Comparison of ENCODE assay signal across 1 cellular context in genomic region chrX:38105216-38105725, GRCh38.
TF ChIP-seq lines count a peak whose summit lies in the region.

No MANE protein-coding gene starts in this region.

TF ChIP-seq in K562, 482 proteins besides CTCF, POLR2A, EP300 and RAD21 (continued from another document and continues in another):
- TF ChIP-seq MLX (CRISPR knock-in tag; conservative IDR thresholded peaks at IDR 0.05) (no peak), AFF1 (IDR thresholded peaks at IDR 0.05; ENCODE audit: low read depth in 1 of 2, partially characterized antibody in 2 of 2) (no peak), NCOA2 (IDR thresholded peaks at IDR 0.05; ENCODE audit: partially characterized antibody in 2 of 2) (no peak), ZSCAN32 (CRISPR knock-in tag; IDR thresholded peaks at IDR 0.05) (no peak), POLR2AphosphoS5 (IDR thresholded peaks at IDR 0.05; ENCODE audit: control insufficient read depth, insufficient read depth, low read depth, low read length) (no peak), NR2C1 (IDR thresholded peaks at IDR 0.05) (peak; percentile 57), NR2C1 (tag; IDR thresholded peaks at IDR 0.05) (no peak), ZNF583 (CRISPR knock-in tag; IDR thresholded peaks at IDR 0.05) (no peak), PRMT5 (CRISPR knock-in tag; IDR thresholded peaks at IDR 0.05) (no peak), TCFL5 (CRISPR knock-in tag; conservative IDR thresholded peaks at IDR 0.05) (no peak), CBFA2T3 (IDR thresholded peaks at IDR 0.05) (peak; percentile 89), FOXO4 (CRISPR knock-in tag; IDR thresholded peaks at IDR 0.05) (no peak), RFX1 (IDR thresholded peaks at IDR 0.05) (no peak), BRCA1 (IDR thresholded peaks at IDR 0.05) (no peak), BRCA1 (CRISPR knock-in tag; IDR thresholded peaks at IDR 0.05) (no peak), ZZZ3 (IDR thresholded peaks at IDR 0.05) (no peak), BRD4 (IDR thresholded peaks at IDR 0.05) (no peak), E2F1 (CRISPR knock-in tag; IDR thresholded peaks at IDR 0.05) (no peak), TRIM25 (IDR thresholded peaks at IDR 0.05; ENCODE audit: borderline replicate concordance) (no peak), NR1H2 (CRISPR knock-in tag; IDR thresholded peaks at IDR 0.05) (no peak), SRSF1 (IDR thresholded peaks at IDR 0.05; ENCODE audit: low read depth, low read length) (no peak), KLF1 (tag; IDR thresholded peaks at IDR 0.05) (no peak), ZNF354B (CRISPR knock-in tag; IDR thresholded peaks at IDR 0.05) (no peak), PKNOX1 (IDR thresholded peaks at IDR 0.05) (peak; percentile 82), POLR2AphosphoS2 (IDR thresholded peaks at IDR 0.05; ENCODE audit: low read length) (no peak), ELK1 (CRISPR knock-in tag; IDR thresholded peaks at IDR 0.05) (no peak), RBFOX2 (IDR thresholded peaks at IDR 0.05; ENCODE audit: low read depth, low read length) (no peak), HNRNPH1 (optimal IDR thresholded peaks at IDR 0.05; ENCODE audit: low read depth, low read length) (no peak), ZNF561 (CRISPR knock-in tag; conservative IDR thresholded peaks at IDR 0.05) (no peak), ZNF449 (CRISPR knock-in tag; IDR thresholded peaks at IDR 0.05) (no peak), ZNF592 (IDR thresholded peaks at IDR 0.05) (no peak), NFIC (IDR thresholded peaks at IDR 0.05) (0 out of 2 replicates have a peak, but pooled peaks have one; percentile 45), CEBPG (CRISPR knock-in tag; IDR thresholded peaks at IDR 0.05) (no peak), CEBPG (tag; conservative IDR thresholded peaks at IDR 0.05 in 1 of 2, IDR thresholded peaks at IDR 0.05 in 1 of 2) (no peak), PHB2 (IDR thresholded peaks at IDR 0.05; ENCODE audit: low read depth) (no peak), ZNF507 (tag; conservative IDR thresholded peaks at IDR 0.05) (no peak), ZNF277 (CRISPR knock-in tag; IDR thresholded peaks at IDR 0.05; ENCODE audit: borderline replicate concordance) (no peak), WHSC1 (IDR thresholded peaks at IDR 0.05; ENCODE audit: low read length) (no peak), NRF1 (conservative IDR thresholded peaks at IDR 0.05 in 1 of 2, IDR thresholded peaks at IDR 0.05 in 1 of 2) (no peak), ZFP1 (CRISPR knock-in tag; IDR thresholded peaks at IDR 0.05) (no peak), NCOA1 (IDR thresholded peaks at IDR 0.05; ENCODE audit: low read depth) (no peak), ZNF274 (IDR thresholded peaks at IDR 0.05; ENCODE audit: borderline replicate concordance, low read depth, low read length) (no peak), SMARCE1 (IDR thresholded peaks at IDR 0.05) (no peak; the same call in 1 of the 2 replicates)
